ENCODE assay signal across 1 cellular context in the genomic region with DNA sequence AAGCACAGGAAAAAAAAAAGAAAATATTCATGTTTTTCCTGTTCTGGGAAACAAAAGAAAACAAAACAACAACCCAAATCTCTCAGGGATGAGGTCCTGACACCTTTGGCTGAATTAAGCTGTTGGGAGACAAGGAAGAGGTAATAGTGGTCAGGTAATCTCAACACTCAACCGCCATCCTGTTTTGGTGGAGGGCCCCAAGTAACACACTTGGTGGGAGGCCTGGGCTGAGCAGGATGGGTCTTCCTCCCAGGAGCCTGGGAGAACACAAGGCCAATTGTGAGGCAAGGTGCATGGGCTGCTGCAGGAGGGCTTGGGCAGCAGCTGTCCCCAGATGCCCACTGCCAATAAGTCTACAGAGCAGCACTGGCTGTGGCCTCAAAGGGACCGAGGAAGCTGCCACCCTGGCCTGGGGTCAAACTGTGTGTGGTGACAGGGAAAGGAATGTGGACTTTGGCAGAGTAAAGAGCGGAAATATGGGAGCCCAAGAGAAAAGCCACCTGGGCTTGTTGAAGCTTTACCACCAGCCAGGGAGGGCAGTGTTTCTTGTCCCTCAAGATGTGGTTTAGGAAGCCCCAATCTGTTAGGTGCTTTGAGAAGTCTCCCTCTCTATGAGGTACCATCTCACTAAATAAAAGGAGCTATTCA.
TF ChIP-seq lines count a peak whose summit lies in the region.

No MANE protein-coding gene starts in this region.

TF ChIP-seq in HepG2, 621 proteins besides CTCF, POLR2A, EP300 and RAD21 (continued from another document and continues in another):
- TF ChIP-seq, protein P1, sequence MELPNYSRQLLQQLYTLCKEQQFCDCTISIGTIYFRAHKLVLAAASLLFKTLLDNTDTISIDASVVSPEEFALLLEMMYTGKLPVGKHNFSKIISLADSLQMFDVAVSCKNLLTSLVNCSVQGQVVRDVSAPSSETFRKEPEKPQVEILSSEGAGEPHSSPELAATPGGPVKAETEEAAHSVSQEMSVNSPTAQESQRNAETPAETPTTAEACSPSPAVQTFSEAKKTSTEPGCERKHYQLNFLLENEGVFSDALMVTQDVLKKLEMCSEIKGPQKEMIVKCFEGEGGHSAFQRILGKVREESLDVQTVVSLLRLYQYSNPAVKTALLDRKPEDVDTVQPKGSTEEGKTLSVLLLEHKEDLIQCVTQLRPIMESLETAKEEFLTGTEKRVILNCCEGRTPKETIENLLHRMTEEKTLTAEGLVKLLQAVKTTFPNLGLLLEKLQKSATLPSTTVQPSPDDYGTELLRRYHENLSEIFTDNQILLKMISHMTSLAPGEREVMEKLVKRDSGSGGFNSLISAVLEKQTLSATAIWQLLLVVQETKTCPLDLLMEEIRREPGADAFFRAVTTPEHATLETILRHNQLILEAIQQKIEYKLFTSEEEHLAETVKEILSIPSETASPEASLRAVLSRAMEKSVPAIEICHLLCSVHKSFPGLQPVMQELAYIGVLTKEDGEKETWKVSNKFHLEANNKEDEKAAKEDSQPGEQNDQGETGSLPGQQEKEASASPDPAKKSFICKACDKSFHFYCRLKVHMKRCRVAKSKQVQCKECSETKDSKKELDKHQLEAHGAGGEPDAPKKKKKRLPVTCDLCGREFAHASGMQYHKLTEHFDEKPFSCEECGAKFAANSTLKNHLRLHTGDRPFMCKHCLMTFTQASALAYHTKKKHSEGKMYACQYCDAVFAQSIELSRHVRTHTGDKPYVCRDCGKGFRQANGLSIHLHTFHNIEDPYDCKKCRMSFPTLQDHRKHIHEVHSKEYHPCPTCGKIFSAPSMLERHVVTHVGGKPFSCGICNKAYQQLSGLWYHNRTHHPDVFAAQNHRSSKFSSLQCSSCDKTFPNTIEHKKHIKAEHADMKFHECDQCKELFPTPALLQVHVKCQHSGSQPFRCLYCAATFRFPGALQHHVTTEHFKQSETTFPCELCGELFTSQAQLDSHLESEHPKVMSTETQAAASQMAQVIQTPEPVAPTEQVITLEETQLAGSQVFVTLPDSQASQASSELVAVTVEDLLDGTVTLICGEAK (IDR thresholded peaks at IDR 0.05) = no peak
- TF ChIP-seq, protein P1 (CRISPR knock-in tag; IDR thresholded peaks at IDR 0.05) = 0 out of 2 replicates have a peak, but pooled peaks have one; percentile 31
- TF ChIP-seq ARID2 (CRISPR knock-in tag; IDR thresholded peaks at IDR 0.05; ENCODE audit: borderline replicate concordance) = peak; percentile 60; the same call in 1 of the 2 replicates
- TF ChIP-seq SRSF1 (optimal IDR thresholded peaks at IDR 0.05; ENCODE audit: low read depth, low read length) = no peak
- TF ChIP-seq ZNF326 (CRISPR knock-in tag; IDR thresholded peaks at IDR 0.05; ENCODE audit: borderline replicate concordance) = no peak
- TF ChIP-seq IKZF4 (CRISPR knock-in tag; IDR thresholded peaks at IDR 0.05; ENCODE audit: borderline replicate concordance, low read depth, not compliant biosample characterization) = no peak
- TF ChIP-seq AKAP8 (CRISPR knock-in tag; IDR thresholded peaks at IDR 0.05) = no peak
- TF ChIP-seq, protein P2, sequence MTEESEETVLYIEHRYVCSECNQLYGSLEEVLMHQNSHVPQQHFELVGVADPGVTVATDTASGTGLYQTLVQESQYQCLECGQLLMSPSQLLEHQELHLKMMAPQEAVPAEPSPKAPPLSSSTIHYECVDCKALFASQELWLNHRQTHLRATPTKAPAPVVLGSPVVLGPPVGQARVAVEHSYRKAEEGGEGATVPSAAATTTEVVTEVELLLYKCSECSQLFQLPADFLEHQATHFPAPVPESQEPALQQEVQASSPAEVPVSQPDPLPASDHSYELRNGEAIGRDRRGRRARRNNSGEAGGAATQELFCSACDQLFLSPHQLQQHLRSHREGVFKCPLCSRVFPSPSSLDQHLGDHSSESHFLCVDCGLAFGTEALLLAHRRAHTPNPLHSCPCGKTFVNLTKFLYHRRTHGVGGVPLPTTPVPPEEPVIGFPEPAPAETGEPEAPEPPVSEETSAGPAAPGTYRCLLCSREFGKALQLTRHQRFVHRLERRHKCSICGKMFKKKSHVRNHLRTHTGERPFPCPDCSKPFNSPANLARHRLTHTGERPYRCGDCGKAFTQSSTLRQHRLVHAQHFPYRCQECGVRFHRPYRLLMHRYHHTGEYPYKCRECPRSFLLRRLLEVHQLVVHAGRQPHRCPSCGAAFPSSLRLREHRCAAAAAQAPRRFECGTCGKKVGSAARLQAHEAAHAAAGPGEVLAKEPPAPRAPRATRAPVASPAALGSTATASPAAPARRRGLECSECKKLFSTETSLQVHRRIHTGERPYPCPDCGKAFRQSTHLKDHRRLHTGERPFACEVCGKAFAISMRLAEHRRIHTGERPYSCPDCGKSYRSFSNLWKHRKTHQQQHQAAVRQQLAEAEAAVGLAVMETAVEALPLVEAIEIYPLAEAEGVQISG (CRISPR knock-in tag; IDR thresholded peaks at IDR 0.05) = peak; percentile 83
- no peak for TF ChIP-seq MAFG (CRISPR knock-in tag; IDR thresholded peaks at IDR 0.05)
- TF ChIP-seq ZNF646 (CRISPR knock-in tag; IDR thresholded peaks at IDR 0.05) = no peak
- no peak for TF ChIP-seq PAWR (CRISPR knock-in tag; IDR thresholded peaks at IDR 0.05; ENCODE audit: borderline replicate concordance)
- peak; percentile 44; the same call in 1 of the 2 replicates for TF ChIP-seq ZFY (CRISPR knock-in tag; IDR thresholded peaks at IDR 0.05)
- peak; percentile 46; the same call in 1 of the 2 replicates for TF ChIP-seq SPEN (CRISPR knock-in tag; IDR thresholded peaks at IDR 0.05; ENCODE audit: low read depth)
- peak; percentile 62; the same call in 1 of the 2 replicates for TF ChIP-seq ZNF546 (CRISPR knock-in tag; conservative IDR thresholded peaks at IDR 0.05)
- no peak for TF ChIP-seq SP2 (CRISPR knock-in tag; IDR thresholded peaks at IDR 0.05)
- TF ChIP-seq FOXP1 (IDR thresholded peaks at IDR 0.05) = no peak
- TF ChIP-seq FOXP1 (CRISPR knock-in tag; IDR thresholded peaks at IDR 0.05) = no peak; the same call in 1 of the 2 replicates
- TF ChIP-seq, protein P3, sequence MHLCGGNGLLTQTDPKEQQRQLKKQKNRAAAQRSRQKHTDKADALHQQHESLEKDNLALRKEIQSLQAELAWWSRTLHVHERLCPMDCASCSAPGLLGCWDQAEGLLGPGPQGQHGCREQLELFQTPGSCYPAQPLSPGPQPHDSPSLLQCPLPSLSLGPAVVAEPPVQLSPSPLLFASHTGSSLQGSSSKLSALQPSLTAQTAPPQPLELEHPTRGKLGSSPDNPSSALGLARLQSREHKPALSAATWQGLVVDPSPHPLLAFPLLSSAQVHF (CRISPR knock-in tag; IDR thresholded peaks at IDR 0.05) = no peak
- TF ChIP-seq U2AF2 (IDR thresholded peaks at IDR 0.05; ENCODE audit: low read depth, low read length) = no peak
- TF ChIP-seq KLF12 (CRISPR knock-in tag; IDR thresholded peaks at IDR 0.05; ENCODE audit: borderline replicate concordance) = 0 out of 2 replicates have a peak, but pooled peaks have one; percentile 47
- TF ChIP-seq SETDB1 (CRISPR knock-in tag; IDR thresholded peaks at IDR 0.05; ENCODE audit: borderline replicate concordance) = no peak
- TF ChIP-seq CSRNP1 (CRISPR knock-in tag; IDR thresholded peaks at IDR 0.05) = 0 out of 2 replicates have a peak, but pooled peaks have one; percentile 57
- TF ChIP-seq, protein P4, sequence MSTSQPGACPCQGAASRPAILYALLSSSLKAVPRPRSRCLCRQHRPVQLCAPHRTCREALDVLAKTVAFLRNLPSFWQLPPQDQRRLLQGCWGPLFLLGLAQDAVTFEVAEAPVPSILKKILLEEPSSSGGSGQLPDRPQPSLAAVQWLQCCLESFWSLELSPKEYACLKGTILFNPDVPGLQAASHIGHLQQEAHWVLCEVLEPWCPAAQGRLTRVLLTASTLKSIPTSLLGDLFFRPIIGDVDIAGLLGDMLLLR (CRISPR knock-in tag; IDR thresholded peaks at IDR 0.05) = no peak
- TF ChIP-seq ZNF331 (CRISPR knock-in tag; IDR thresholded peaks at IDR 0.05) = peak; percentile 95
- peak; percentile 92 for TF ChIP-seq ZNF124 (CRISPR knock-in tag; IDR thresholded peaks at IDR 0.05)
- no peak for TF ChIP-seq USF2 (IDR thresholded peaks at IDR 0.05; ENCODE audit: low read depth, low read length)
- TF ChIP-seq USF2 (CRISPR knock-in tag; IDR thresholded peaks at IDR 0.05; ENCODE audit: borderline replicate concordance) = no peak
- no peak for TF ChIP-seq ZNF251 (CRISPR knock-in tag; IDR thresholded peaks at IDR 0.05)
- no peak; the same call in 1 of the 2 replicates for TF ChIP-seq FOXC1 (CRISPR knock-in tag; IDR thresholded peaks at IDR 0.05; ENCODE audit: borderline replicate concordance)
